Comparison of ENCODE assay signal across 8 cellular contexts in the genomic region with DNA sequence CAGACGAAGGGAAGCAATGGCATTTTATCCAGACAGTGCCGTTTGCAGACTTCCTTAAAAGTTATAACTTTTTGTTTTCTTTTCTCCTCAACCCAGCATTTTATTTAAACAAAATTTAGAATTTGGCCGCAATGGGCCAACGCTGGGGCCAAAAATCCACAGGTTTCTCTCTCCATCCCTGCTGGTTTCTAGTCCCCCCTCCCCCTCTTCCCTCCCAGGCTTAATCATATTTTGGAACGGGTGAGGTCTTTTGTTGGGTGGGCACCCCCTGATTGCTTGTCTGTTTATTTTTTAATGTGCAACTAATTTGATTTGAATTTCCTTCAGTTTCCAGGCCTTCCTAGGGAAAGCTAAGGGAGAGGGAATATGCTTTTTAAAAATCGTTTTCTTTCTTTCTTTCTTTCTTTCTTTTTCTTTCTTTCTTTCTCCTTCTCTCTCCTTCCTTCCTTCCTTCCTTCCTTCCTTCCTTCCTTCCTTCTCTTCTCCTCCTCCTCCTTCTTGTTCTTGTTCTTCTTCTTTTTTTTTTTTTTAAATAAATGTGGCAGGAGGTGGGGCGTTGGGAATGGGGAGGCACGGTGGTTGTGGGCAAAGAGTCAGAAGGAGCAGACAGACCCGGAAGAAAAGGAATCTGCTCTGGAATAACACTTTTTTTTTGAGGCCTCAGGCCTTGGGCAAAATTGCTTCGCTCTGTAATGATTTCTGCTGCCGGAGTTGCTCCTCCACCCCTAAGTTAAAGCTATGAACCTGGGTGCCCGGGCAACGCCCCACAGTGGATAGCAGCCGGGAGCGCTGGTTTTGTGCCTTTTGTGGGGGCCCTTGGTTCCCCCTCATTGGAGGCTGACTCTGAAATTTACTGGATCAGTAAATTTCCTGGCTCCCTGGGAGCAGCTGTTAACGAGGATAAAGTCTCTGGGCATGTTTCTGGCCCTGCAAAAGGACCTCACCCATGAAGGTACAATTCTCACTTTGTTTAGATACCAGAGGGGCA. TPM values are rescaled to one million over a fixed set of nuclear protein-coding genes. Genes with fewer than 3 reads are reported as not detected.
DNase-seq lines count a peak whose midpoint lies in the region; ATAC-seq and TF ChIP-seq lines count a peak whose summit lies in the region.

No MANE protein-coding gene starts in this region.

- H3K27ac Mint-ChIP-seq in progenitor cell of endocrine pancreas, result peak overlapping the region; percentile 95

- intact Hi-C loops in cardiac septum (cut with DNase I), result loop anchor here (2.0 to 10.0 kb wide), 7 partner anchors 36 to 386 kb away; no protein-coding TSS in a partner anchor

- DNase-seq in cardiac muscle cell (ENCODE audit: low read depth in 1 of 2, low spot score in 1 of 2), result peak in 1 of 2 donors; percentile 73
- no peak for DNase-seq in cardiac septum (ENCODE audit: low spot score)
- no peak for DNase-seq in progenitor cell of endocrine pancreas (ENCODE audit: low spot score, unreplicated experiment)
- no peak for DNase-seq in HK-2 (ENCODE audit: unreplicated experiment)

- H3K4me3 ChIP-seq in cardiac muscle cell, result peak overlapping the region; percentile 88
- peak overlapping the region; percentile 93 to 99 for H3K4me3 ChIP-seq in gastroesophageal sphincter

- no peak for ATAC-seq in gastroesophageal sphincter
- no peak for ATAC-seq in HG03520 (IDR thresholded peaks at IDR 0.05; ENCODE audit: unreplicated experiment)
- no peak for ATAC-seq in GM18861 (IDR thresholded peaks at IDR 0.05; ENCODE audit: unreplicated experiment)

- H3K4me1 ChIP-seq in cardiac muscle cell (ENCODE audit: low read depth), result peaks cover 51% of the 10 kb centered on the region
- peaks cover 2 to 58% (median 15%) of the 10 kb centered on the region in 3 donors for H3K4me1 ChIP-seq in gastroesophageal sphincter

- H3K27ac ChIP-seq in cardiac muscle cell (peak overlapping the region; percentile 95), VCaP (peak overlapping the region; percentile 93), gastroesophageal sphincter (peak overlapping the region; percentile 95 to 99 (median 98))

- peaks cover 50% of the 10 kb centered on the region for H3K4me1 Mint-ChIP-seq in progenitor cell of endocrine pancreas (ENCODE audit: low read depth)

- no peaks in the 10 kb centered on the region for H3K27me3 Mint-ChIP-seq in progenitor cell of endocrine pancreas

- H3K9me3 Mint-ChIP-seq in progenitor cell of endocrine pancreas (ENCODE audit: low read depth), result no peaks in the 10 kb centered on the region

- WGBS in gastroesophageal sphincter (ENCODE audit: low coverage in 1 of 2), 2 donors, result 4 to 6% methylated on average over 8 to 9 of the region's 16 CpGs

- TF ChIP-seq CTCF in cardiac muscle cell (IDR thresholded peaks at IDR 0.05; ENCODE audit: low read depth, low read length), result no peak
- TF ChIP-seq CTCF in VCaP (conservative IDR thresholded peaks at IDR 0.05), result no peak
- TF ChIP-seq CTCF in gastroesophageal sphincter (IDR thresholded peaks at IDR 0.05), result no peak
- TF ChIP-seq CTCF in progenitor cell of endocrine pancreas (IDR thresholded peaks at IDR 0.05; ENCODE audit: unreplicated experiment), result no peak

- H3K36me3 ChIP-seq in cardiac muscle cell, result no peaks in the 10 kb centered on the region
- H3K36me3 ChIP-seq in gastroesophageal sphincter, result no peaks in the 10 kb centered on the region

- no peak for TF ChIP-seq EP300 in gastroesophageal sphincter (IDR thresholded peaks at IDR 0.05)

- no peaks in the 10 kb centered on the region for H3K27me3 ChIP-seq in cardiac muscle cell
- no peaks in the 10 kb centered on the region for H3K27me3 ChIP-seq in gastroesophageal sphincter

- peaks cover 7% of the 10 kb centered on the region for H3K36me3 Mint-ChIP-seq in progenitor cell of endocrine pancreas (ENCODE audit: insufficient read depth)

- H3K9me3 ChIP-seq in cardiac muscle cell (ENCODE audit: low read depth) (no peaks in the 10 kb centered on the region), gastroesophageal sphincter (no peaks in the 10 kb centered on the region)

- peak overlapping the region; percentile 94 for H3K4me3 Mint-ChIP-seq in progenitor cell of endocrine pancreas (ENCODE audit: low read depth)

- no peak for TF ChIP-seq POLR2A in gastroesophageal sphincter (IDR thresholded peaks at IDR 0.05)

RNA-seq across cellular contexts. Expression of a gene that starts 1.9 kb away (rescaled TPM):
- total RNA-seq in cardiac muscle cell (56.8 and 62.3 TPM in 2 replicates), cardiac septum (139 TPM), gastroesophageal sphincter (10 to 100 TPM; 53.1 to 97.2 (median 70.8) TPM), progenitor cell of endocrine pancreas (158 and 161 TPM in 2 replicates)
- polyA plus RNA-seq in cardiac muscle cell, result 52.2 and 55.2 TPM in 2 replicates
